1 cellular context compared by ENCODE assay signal in the genomic region with DNA sequence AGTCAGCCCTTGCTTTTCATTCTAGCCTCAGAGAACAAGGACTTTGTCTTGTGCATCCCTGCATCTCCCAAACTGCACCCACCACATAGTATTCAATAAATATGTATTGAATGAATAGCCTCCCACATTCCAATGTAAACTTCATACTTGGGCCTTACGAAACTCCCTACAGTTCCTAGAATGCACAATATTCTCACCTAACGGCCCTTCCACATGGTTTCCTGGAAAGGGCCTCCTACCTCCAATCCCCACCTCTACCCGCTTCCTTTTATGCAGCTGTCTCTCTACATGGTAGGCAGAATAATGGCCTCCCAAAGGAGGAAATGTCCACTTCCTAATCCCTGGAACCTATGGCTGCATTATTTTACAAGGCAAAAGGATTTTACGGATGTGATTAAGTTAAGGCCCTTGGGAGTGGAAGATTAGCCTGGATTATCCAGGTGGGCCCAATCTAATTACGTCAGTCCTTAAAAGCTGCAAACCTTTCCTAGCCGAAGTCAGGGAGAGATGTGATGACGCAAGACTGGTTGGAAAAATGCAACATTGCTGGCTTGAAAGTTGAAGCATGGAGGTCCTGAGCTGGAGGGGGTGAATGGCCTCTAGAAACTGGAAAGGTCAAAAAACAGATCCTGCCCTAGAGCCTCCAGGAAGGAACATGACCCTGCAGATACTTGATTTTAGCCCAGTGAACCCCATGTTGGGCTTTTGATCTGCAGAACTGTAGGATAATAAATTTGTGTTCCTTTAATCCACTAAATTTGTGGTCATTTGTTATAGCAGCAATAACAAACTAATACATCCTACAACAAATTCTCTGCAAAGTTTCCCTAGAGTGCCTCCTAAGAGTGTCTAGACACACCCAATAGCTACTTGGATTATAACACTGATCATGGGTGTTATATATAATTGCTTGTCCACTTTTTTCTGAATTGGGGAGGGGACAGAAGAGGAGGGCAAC.
TF ChIP-seq lines count a peak whose summit lies in the region.

No MANE protein-coding gene starts in this region.

TF ChIP-seq in H1, 55 proteins besides CTCF, POLR2A, EP300 and RAD21:
- TF ChIP-seq CEBPB (IDR thresholded peaks at IDR 0.05; ENCODE audit: low read depth, low read length) = peak; percentile 77
- TF ChIP-seq SRF (IDR thresholded peaks at IDR 0.05; ENCODE audit: low read depth, low read length) = no peak
